6 cellular contexts compared by ENCODE assay signal in the genomic region with DNA sequence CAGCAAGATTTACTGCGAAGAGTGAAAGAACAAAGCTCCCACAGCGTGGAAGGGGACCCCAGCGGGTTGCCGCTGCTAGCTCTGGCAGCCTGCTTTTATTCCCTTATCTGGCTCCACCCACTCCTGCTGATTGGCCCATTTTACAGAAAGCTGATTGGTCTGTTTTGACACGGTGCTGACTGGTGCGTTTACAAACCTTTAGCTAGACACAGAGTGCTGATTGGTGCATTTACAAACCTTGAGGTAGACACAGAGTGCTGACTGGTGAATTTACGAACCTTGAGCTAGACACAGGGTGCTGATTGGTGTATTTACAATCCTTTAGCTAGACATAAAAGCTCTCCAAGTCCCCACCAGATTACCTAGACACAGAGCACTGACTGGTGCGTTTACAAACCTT.
DNase-seq lines count a peak whose midpoint lies in the region; ATAC-seq, FAIRE-seq and TF ChIP-seq lines count a peak whose summit lies in the region.
"Not testable (repeated sequence)": the region's sequence is repeated elsewhere in the genome, so short reads cannot be mapped to it uniquely, and the experiment has no call there.

No MANE protein-coding gene starts in this region.

- TF ChIP-seq CTCF in A549 (IDR thresholded peaks at IDR 0.05); DND-41 (IDR thresholded peaks at IDR 0.05; ENCODE audit: borderline replicate concordance, extremely low read depth, low read length, poor library complexity, severe bottlenecking); endothelial cell (IDR thresholded peaks at IDR 0.05; ENCODE audit: unreplicated experiment): not testable (repeated sequence)

- H3K27me3 ChIP-seq in DND-41 (ENCODE audit: insufficient read depth, low read length, poor library complexity) = not testable (repeated sequence)

- not testable (repeated sequence) for H3K9me3 Mint-ChIP-seq in activated naive CD8-positive, alpha-beta T cell (ENCODE audit: low read depth); endothelial cell (ENCODE audit: unreplicated experiment)

- H3K4me3 ChIP-seq in A549; DND-41 (ENCODE audit: low read depth in 1 of 2, low read length in 2 of 2): not testable (repeated sequence)

- not testable (repeated sequence) for H3K4me2 ChIP-seq in A549; DND-41 (ENCODE audit: insufficient read depth, low read length)

- DNase-seq in A549 (ENCODE audit: low read depth in 1 of 2, low spot score in 1 of 2) (peak in 1 of 2 experiments; percentile 20), DND-41 (peak; percentile 16), left ventricle myocardium superior (peak; percentile 17)
- not testable (repeated sequence) for DNase-seq in endothelial cell (ENCODE audit: low spot score); urothelium cell line (ENCODE audit: low spot score)

- WGBS in A549 (ENCODE audit: missing lambda C conversion rate) = 91% methylated on average over 8 of the region's 8 CpGs

- H3K27me3 Mint-ChIP-seq in activated naive CD8-positive, alpha-beta T cell; endothelial cell (ENCODE audit: unreplicated experiment): not testable (repeated sequence)

- intact Hi-C loops in left ventricle myocardium superior (cut with micrococcal nuclease) = not testable (repeated sequence)

- not testable (repeated sequence) for H3K4me1 Mint-ChIP-seq in activated naive CD8-positive, alpha-beta T cell (ENCODE audit: low read depth); endothelial cell (ENCODE audit: unreplicated experiment)

- not testable (repeated sequence) for FAIRE-seq in A549 (lab: Jason Lieb, UNC)
- peak; percentile 61 for FAIRE-seq in urothelium cell line (lab: Jason Lieb, UNC)

- TF ChIP-seq RAD21 in A549 (conservative IDR thresholded peaks at IDR 0.05 in 1 of 2, IDR thresholded peaks at IDR 0.05 in 1 of 2) = not testable (repeated sequence)

- CTCF ChIA-PET in A549 (lab: Yijun Ruan, JAX) = not testable (repeated sequence)

- H3K27ac ChIP-seq in A549; DND-41 (ENCODE audit: low read length): not testable (repeated sequence)

- not testable (repeated sequence) for TF ChIP-seq EP300 in A549 (IDR thresholded peaks at IDR 0.05)

- TF ChIP-seq POLR2A in A549 (IDR thresholded peaks at IDR 0.05; ENCODE audit: low read length) = not testable (repeated sequence)

- H3K9me3 ChIP-seq in A549; DND-41 (ENCODE audit: insufficient read depth, low read length, severe bottlenecking): not testable (repeated sequence)

- H3K9ac ChIP-seq in DND-41 (ENCODE audit: low read depth, low read length) = not testable (repeated sequence)

- H3K4me1 ChIP-seq in A549; DND-41 (ENCODE audit: insufficient read depth, low read length): not testable (repeated sequence)

- not testable (repeated sequence) for H3K79me2 ChIP-seq in DND-41 (ENCODE audit: insufficient read depth, low read length)

- H2AFZ ChIP-seq in DND-41 (ENCODE audit: low read depth, low read length) = not testable (repeated sequence)

- peaks cover 58% of the 10 kb centered on the region for H3K36me3 ChIP-seq in DND-41 (ENCODE audit: insufficient read depth, low read length)

- POLR2A ChIA-PET in A549 (lab: Yijun Ruan, JAX) = interaction anchor here (0.6 kb wide), 1 partner anchor 79 kb away, joined by 5 read pairs; no protein-coding TSS in a partner anchor

- not testable (repeated sequence) for ATAC-seq in A549; DND-41 (ENCODE audit: insufficient read depth, low read depth); left ventricle myocardium superior

- peaks cover 18% of the 10 kb centered on the region for H4K20me1 ChIP-seq in DND-41 (ENCODE audit: insufficient read depth, low read length)

- not testable (repeated sequence) for H3K36me3 Mint-ChIP-seq in activated naive CD8-positive, alpha-beta T cell
- H3K36me3 Mint-ChIP-seq in endothelial cell (ENCODE audit: low read depth, unreplicated experiment) = peaks cover 33% of the 10 kb centered on the region

- H3K27ac Mint-ChIP-seq in activated naive CD8-positive, alpha-beta T cell = peak overlapping the region; percentile 18
- H3K27ac Mint-ChIP-seq in endothelial cell (ENCODE audit: unreplicated experiment) = not testable (repeated sequence)

- H3K4me3 Mint-ChIP-seq in activated naive CD8-positive, alpha-beta T cell = not testable (repeated sequence)
- peak overlapping the region; percentile 56 for H3K4me3 Mint-ChIP-seq in endothelial cell (ENCODE audit: unreplicated experiment)

TF ChIP-seq in A549, 52 proteins besides CTCF, POLR2A, EP300 and RAD21:
- TF ChIP-seq MAFK (IDR thresholded peaks at IDR 0.05; ENCODE audit: partially characterized antibody) = peak; percentile 68
TF ChIP-seq in A549: peak in this region for 1; not testable (repeated sequence) for 51.
